8 cellular contexts compared by ENCODE assay signal in the genomic region with DNA sequence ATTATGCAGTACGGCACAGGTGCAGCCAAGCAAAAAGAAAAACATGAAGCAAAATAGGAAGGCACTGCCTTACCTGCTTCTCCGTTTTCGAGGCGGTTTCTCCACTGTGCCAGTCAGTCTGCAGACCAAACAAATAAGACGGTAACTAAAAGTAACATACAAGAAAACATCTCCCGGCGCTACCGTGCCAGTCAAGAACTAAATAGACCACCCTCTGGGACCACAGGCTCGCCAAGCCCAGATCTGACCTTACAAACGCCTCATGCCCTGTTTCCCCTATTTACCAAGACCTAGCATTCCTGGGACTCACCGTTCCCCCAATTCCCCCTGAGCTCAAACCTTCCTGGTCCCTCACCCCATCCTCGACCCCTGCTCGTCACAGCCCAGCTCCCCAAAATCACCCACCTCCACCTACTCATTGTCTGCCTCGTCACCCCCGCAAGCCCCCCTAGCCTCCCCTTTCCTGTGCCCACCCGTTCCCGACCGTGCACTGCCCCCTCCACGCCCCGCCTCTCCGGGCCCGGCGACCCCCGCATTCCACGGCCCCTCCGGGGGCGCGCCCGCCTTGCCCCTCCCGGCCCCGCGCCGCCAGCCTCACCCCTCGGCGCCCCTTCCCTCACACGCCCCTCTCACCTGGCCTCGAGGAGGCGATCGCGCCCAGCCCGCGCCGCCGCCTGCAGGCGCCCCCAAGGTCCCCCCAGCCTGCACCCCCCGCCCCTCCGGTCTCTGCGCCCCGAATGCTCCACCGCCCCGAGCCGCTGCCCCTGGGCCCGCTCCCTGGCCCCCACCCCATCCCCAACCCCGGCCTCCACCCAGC. TPM values are rescaled to one million over a fixed set of nuclear protein-coding genes. Genes with fewer than 3 reads are reported as not detected.
A peak's percentile ranks its signal among the peaks of the same experiment; 100 is the strongest.
DNase-seq lines count a peak whose midpoint lies in the region; ATAC-seq and TF ChIP-seq lines count a peak whose summit lies in the region.

No MANE protein-coding gene starts in this region.

- no peaks in the 10 kb centered on the region for H3K9me3 ChIP-seq in OCI-LY3 (ENCODE audit: insufficient read depth, low read length)
- H3K9me3 ChIP-seq in breast epithelium = no peaks in the 10 kb centered on the region
- H3K9me3 ChIP-seq in mesenchymal stem cell (ENCODE audit: control insufficient read depth, low read length) = no peaks in the 10 kb centered on the region
- no peaks in the 10 kb centered on the region for H3K9me3 ChIP-seq in upper lobe of left lung

- TF ChIP-seq CTCF in OCI-LY3 (IDR thresholded peaks at IDR 0.05; ENCODE audit: low read depth, low read length) (no peak), breast epithelium (IDR thresholded peaks at IDR 0.05) (no peak), upper lobe of left lung (IDR thresholded peaks at IDR 0.05) (no peak), omental fat pad (IDR thresholded peaks at IDR 0.05) (no peak)

- peak overlapping the region; percentile 2 to 6 for H3K18ac ChIP-seq in mesenchymal stem cell (ENCODE audit: low read depth in 1 of 2, low read length in 2 of 2)

- peak overlapping the region; percentile 83 for H3K4me3 ChIP-seq in OCI-LY3 (ENCODE audit: low read length)
- peak overlapping the region; percentile 79 to 90 (median 87) for H3K4me3 ChIP-seq in breast epithelium
- H3K4me3 ChIP-seq in mesenchymal stem cell (ENCODE audit: insufficient read depth in 1 of 2, low read depth in 1 of 2, low read length in 2 of 2) = peak overlapping the region; percentile 80 to 83
- H3K4me3 ChIP-seq in upper lobe of left lung = peak overlapping the region; percentile 77 to 94 (median 90)

- peaks cover 3% of the 10 kb centered on the region; the same call in 1 of the 2 replicates for H3K79me2 ChIP-seq in OCI-LY3 (ENCODE audit: low read length)

- H3K4me2 ChIP-seq in OCI-LY3 (ENCODE audit: low read length) = peak overlapping the region; percentile 91
- peak overlapping the region; percentile 76 for H3K4me2 ChIP-seq in mesenchymal stem cell (ENCODE audit: low read length, poor library complexity, severe bottlenecking)

- peak overlapping the region; percentile 47 for H4K8ac ChIP-seq in mesenchymal stem cell (ENCODE audit: low read length)

- H4K20me1 ChIP-seq in OCI-LY3 (ENCODE audit: insufficient read depth, low read length) = no peaks in the 10 kb centered on the region

- H4K91ac ChIP-seq in mesenchymal stem cell (ENCODE audit: low read length) = no peak overlapping the region

- H3K23ac ChIP-seq in mesenchymal stem cell (ENCODE audit: low read length in 2 of 2) = peak overlapping the region in 1 of 2 experiments; percentile 24

- H3K4ac ChIP-seq in mesenchymal stem cell (ENCODE audit: low read depth in 1 of 2, low read length in 2 of 2) = peak overlapping the region in 1 of 2 experiments; percentile 32

- peak overlapping the region; percentile 1; the same call in 1 of the 2 replicates for H2AFZ ChIP-seq in OCI-LY3 (ENCODE audit: low read depth, low read length)
- peak overlapping the region; percentile 67 for H2AFZ ChIP-seq in mesenchymal stem cell (ENCODE audit: low read depth, low read length)

- no peak for TF ChIP-seq POLR2A in breast epithelium (IDR thresholded peaks at IDR 0.05)
- TF ChIP-seq POLR2A in upper lobe of left lung (IDR thresholded peaks at IDR 0.05) = no peak

- no peak overlapping the region for H2AK5ac ChIP-seq in mesenchymal stem cell (ENCODE audit: low read length, severe bottlenecking)

- no peak for TF ChIP-seq EP300 in upper lobe of left lung (IDR thresholded peaks at IDR 0.05)

- intact Hi-C loops in breast epithelium (cut with DNase I; ENCODE audit: low total_unique reads) = no loop called here

- H2BK5ac ChIP-seq in mesenchymal stem cell (ENCODE audit: low read depth, low read length, poor library complexity, severe bottlenecking) = no peak overlapping the region

- H3K9ac ChIP-seq in OCI-LY3 (ENCODE audit: low read length) (peak overlapping the region; percentile 76), mesenchymal stem cell (ENCODE audit: low read length) (peak overlapping the region; percentile 79)

- DNase-seq in COLO668 (lab: John Stamatoyannopoulos, UW; ENCODE audit: unreplicated experiment) (peak; percentile 51), breast epithelium (ENCODE audit: low spot score in 2 of 2) (no peak), mesenchymal stem cell (no peak), upper lobe of left lung (no peak), omental fat pad (ENCODE audit: low spot score) (no peak), cortex of kidney (lab: John Stamatoyannopoulos, UW) (no peak)

- WGBS in mesenchymal stem cell = 7% methylated on average over 40 of the region's 54 CpGs
- 2 to 3% methylated on average over 25 to 30 of the region's 54 CpGs for WGBS in upper lobe of left lung, 2 donors

- no peak overlapping the region for H3K27ac ChIP-seq in OCI-LY3 (ENCODE audit: low read length)
- H3K27ac ChIP-seq in breast epithelium = peak overlapping the region; percentile 74 to 78
- no peak overlapping the region for H3K27ac ChIP-seq in mesenchymal stem cell (ENCODE audit: low read length, poor library complexity, severe bottlenecking)
- peak overlapping the region; percentile 68 to 85 (median 78) for H3K27ac ChIP-seq in upper lobe of left lung

- H2BK15ac ChIP-seq in mesenchymal stem cell (ENCODE audit: low read depth, poor library complexity, severe bottlenecking) = peak overlapping the region; percentile 78

- H3K27me3 ChIP-seq in OCI-LY3 (ENCODE audit: low read depth, low read length) = no peaks in the 10 kb centered on the region
- no peaks in the 10 kb centered on the region for H3K27me3 ChIP-seq in breast epithelium
- no peaks in the 10 kb centered on the region for H3K27me3 ChIP-seq in mesenchymal stem cell (ENCODE audit: control insufficient read depth in 1 of 2, insufficient read depth in 1 of 2, low read length in 2 of 2)
- no peaks in the 10 kb centered on the region for H3K27me3 ChIP-seq in upper lobe of left lung

- H2BK12ac ChIP-seq in mesenchymal stem cell (ENCODE audit: low read length in 2 of 2) = no peak overlapping the region

- peaks cover 23% of the 10 kb centered on the region for H3K4me1 ChIP-seq in OCI-LY3 (ENCODE audit: low read length)
- H3K4me1 ChIP-seq in breast epithelium = no peaks in the 10 kb centered on the region
- peaks cover 3% of the 10 kb centered on the region for H3K4me1 ChIP-seq in mesenchymal stem cell (ENCODE audit: control insufficient read depth, insufficient read depth, low read depth, low read length)
- peaks cover 9 to 36% (median 17%) of the 10 kb centered on the region in 4 donors for H3K4me1 ChIP-seq in upper lobe of left lung

- no peaks in the 10 kb centered on the region for H3K36me3 ChIP-seq in OCI-LY3 (replicated peaks; ENCODE audit: low read depth, low read length)
- H3K36me3 ChIP-seq in breast epithelium = no peaks in the 10 kb centered on the region
- H3K36me3 ChIP-seq in mesenchymal stem cell (ENCODE audit: control insufficient read depth in 1 of 2, insufficient read depth in 2 of 2, low read depth in 1 of 2, low read length in 2 of 2) = peaks cover 0 to 3% of the 10 kb centered on the region in 2 experiments
- H3K36me3 ChIP-seq in upper lobe of left lung = no peaks in the 10 kb centered on the region

- H3K79me1 ChIP-seq in mesenchymal stem cell (replicated peaks; ENCODE audit: low read length, poor library complexity, severe bottlenecking) = peaks cover 15% of the 10 kb centered on the region

- no peak overlapping the region for H2BK120ac ChIP-seq in mesenchymal stem cell (ENCODE audit: low read depth, low read length)

- ATAC-seq in GM21717 (IDR thresholded peaks at IDR 0.05; ENCODE audit: unreplicated experiment) = peak; percentile 11
- ATAC-seq in upper lobe of left lung (ENCODE audit: low FRiP score in 2 of 2) = no peak
- ATAC-seq in omental fat pad (ENCODE audit: low FRiP score) = no peak

- peak overlapping the region in 1 of 2 experiments; percentile 48 for H3K14ac ChIP-seq in mesenchymal stem cell (ENCODE audit: low read length in 2 of 2)

RNA-seq across cellular contexts. Expression of a gene that starts 0.6 kb away (rescaled TPM):
- total RNA-seq in breast epithelium (10 to 100 TPM in 2 of 3 donors, 1 to 10 TPM in 1; 9.3 to 12.9 (median 11.5) TPM), upper lobe of left lung (10 to 100 TPM; 12.9 to 77.5 (median 23.4) TPM), omental fat pad (1 to 10 TPM; 4.0 to 9.1 (median 6.6) TPM)
- 2.6 TPM for polyA plus RNA-seq in mesenchymal stem cell (2013, experiment 1 of 2)
- 2.4 TPM for polyA plus RNA-seq in mesenchymal stem cell (2013, experiment 2 of 2)

RNA-seq across cellular contexts. Expression of a gene that starts 46.8 kb away (rescaled TPM):
- 10 to 100 TPM; 34.4 to 50.2 (median 42.1) TPM for total RNA-seq in breast epithelium
- 26.0 TPM for polyA plus RNA-seq in mesenchymal stem cell (2013, experiment 1 of 2)
- 27.6 TPM for polyA plus RNA-seq in mesenchymal stem cell (2013, experiment 2 of 2)
- total RNA-seq in upper lobe of left lung = 10 to 100 TPM in 4 of 6 donors, 1 to 10 TPM in 2; 7.5 to 42.5 (median 36.7) TPM
- 10 to 100 TPM; 32.6 to 43.2 (median 36.4) TPM for total RNA-seq in omental fat pad

RNA-seq across cellular contexts. Expression of a gene that starts 57.6 kb away (rescaled TPM):
- total RNA-seq in breast epithelium (10 to 100 TPM; 14.0 to 25.6 (median 17.9) TPM), upper lobe of left lung (10 to 100 TPM in 4 of 6 donors, 1 to 10 TPM in 2; 4.9 to 16.6 (median 12.7) TPM), omental fat pad (10 to 100 TPM; 12.6 to 19.9 (median 13.4) TPM)
- polyA plus RNA-seq in mesenchymal stem cell (2013, experiment 1 of 2) = 23.3 TPM
- polyA plus RNA-seq in mesenchymal stem cell (2013, experiment 2 of 2) = 22.8 TPM

Comparison
In these comparisons a context has a peak if more than half of its experiments do, and no peak if none do; other contexts are left out.
1. H3K27ac ChIP-seq: peak in breast epithelium (2 of 2) and upper lobe of left lung (4 of 4); none in OCI-LY3 (single experiment) and mesenchymal stem cell (single experiment).
2. Peak in every context shown above with its lines, with median percentiles within 50 percentile points of each other: H3K4me3 ChIP-seq.